12 cellular contexts compared by ENCODE assay signal in the genomic region with DNA sequence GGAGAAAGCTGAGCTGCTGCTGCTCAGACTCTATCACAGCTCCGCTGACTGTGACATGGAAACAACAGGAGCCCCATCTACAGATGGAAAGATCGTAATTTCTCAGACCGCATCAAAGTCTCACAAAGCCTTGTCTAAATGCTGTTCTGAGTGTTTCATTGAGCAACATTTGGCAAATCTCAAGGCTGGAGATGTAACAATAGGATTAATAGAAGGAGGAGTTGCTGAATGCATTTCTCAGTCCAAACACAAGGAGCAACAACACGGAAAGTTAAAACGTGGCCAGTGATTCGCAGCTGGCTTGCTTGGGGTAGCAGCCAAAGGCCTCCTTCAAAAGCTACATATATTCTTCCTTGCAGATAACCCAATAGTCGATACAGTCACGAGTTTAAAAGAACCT. TPM values are rescaled to one million over a fixed set of nuclear protein-coding genes. Genes with fewer than 3 reads are reported as not detected.
DNase-seq lines count a peak whose midpoint lies in the region; ATAC-seq and TF ChIP-seq lines count a peak whose summit lies in the region.
"Had no signal": no experiment of that assay in that cellular context is flagged by ENCODE, and none has a peak within 500 bp of the region (broad histone marks: within the 10 kb centered on the region; RNA-seq: fewer than 3 reads in every experiment).

No MANE protein-coding gene starts in this region.

- H3K4me1 Mint-ChIP-seq in stimulated activated effector memory CD8-positive, alpha-beta T cell treated with anti-CD3 and anti-CD28 coated beads, Interleukin-12 subunit alpha, Interleukin-12 subunit beta, amount 100 ng/mL, for 72 hours = no peaks in the 10 kb centered on the region

- H3K4me1 ChIP-seq in fibroblast of lung (ENCODE audit: control insufficient read depth, extremely low read depth, insufficient read depth, low read length) = no peaks in the 10 kb centered on the region
- peaks cover 7% of the 10 kb centered on the region for H3K4me1 ChIP-seq in osteoblast (ENCODE audit: insufficient read depth, low read length)
- H3K4me1 ChIP-seq: ascending aorta had no signal

- H3K9me3 Mint-ChIP-seq in stimulated activated effector memory CD8-positive, alpha-beta T cell treated with anti-CD3 and anti-CD28 coated beads, Interleukin-12 subunit alpha, Interleukin-12 subunit beta, amount 100 ng/mL, for 72 hours = no peaks in the 10 kb centered on the region
- H3K9me3 Mint-ChIP-seq: CD8-positive, alpha-beta memory T cell; effector memory CD8-positive, alpha-beta T cell had no signal

- H4K20me1 ChIP-seq in fibroblast of lung (ENCODE audit: control insufficient read depth, extremely low read depth, insufficient read depth, low read length) (no peaks in the 10 kb centered on the region), osteoblast (ENCODE audit: insufficient read depth, low read length) (no peaks in the 10 kb centered on the region)

- TF ChIP-seq CTCF in AG09309 (IDR thresholded peaks at IDR 0.05; ENCODE audit: control insufficient read depth, insufficient read depth, low read depth, low read length, missing control alignments) = peak; percentile 10
- TF ChIP-seq CTCF in fibroblast of lung (conservative IDR thresholded peaks at IDR 0.05 in 1 of 2, IDR thresholded peaks at IDR 0.05 in 1 of 2; ENCODE audit: low read depth in 1 of 2, low read length in 2 of 2) = peak in 1 of 2 donors; percentile 29
- TF ChIP-seq CTCF in osteoblast (IDR thresholded peaks at IDR 0.05; ENCODE audit: extremely low read depth, low read depth, low read length) = no peak

- H3K9me3 ChIP-seq in MG63 = no peaks in the 10 kb centered on the region
- no peaks in the 10 kb centered on the region for H3K9me3 ChIP-seq in fibroblast of lung (ENCODE audit: control insufficient read depth, insufficient read depth, low read depth, low read length)
- no peaks in the 10 kb centered on the region for H3K9me3 ChIP-seq in osteoblast (ENCODE audit: low read depth, low read length)
- H3K9me3 ChIP-seq: ascending aorta had no signal

- no peak overlapping the region for H3K27ac Mint-ChIP-seq in stimulated activated effector memory CD8-positive, alpha-beta T cell treated with anti-CD3 and anti-CD28 coated beads, Interleukin-12 subunit alpha, Interleukin-12 subunit beta, amount 100 ng/mL, for 72 hours
- H3K27ac Mint-ChIP-seq: CD8-positive, alpha-beta memory T cell; effector memory CD8-positive, alpha-beta T cell had no signal

- H3K4me3 ChIP-seq in AG09309 (ENCODE audit: control insufficient read depth, low read depth, low read length) (peak overlapping the region; percentile 22), MG63 (peak overlapping the region; percentile 48), fibroblast of lung (replicated peaks in 1 of 4; ENCODE audit: control extremely low read depth in 1 of 4, insufficient read depth in 1 of 4, low read depth in 3 of 4, low read length in 4 of 4) (peak overlapping the region in 1 of 4 experiments; percentile 29), osteoblast (ENCODE audit: insufficient read depth, low read length) (peak overlapping the region; percentile 68)

- DNase-seq in AG09309 (ENCODE audit: low read depth) (peak; percentile 78), MG63 (peak; percentile 49), fibroblast of lung (ENCODE audit: low read depth in 2 of 2) (peak in 1 of 2 donors; percentile 78), osteoblast (ENCODE audit: insufficient read length, low spot score, missing footprints) (no peak), GDM1 (lab: John Stamatoyannopoulos, UW) (no peak)
- no peak for DNase-seq in stimulated activated effector memory CD8-positive, alpha-beta T cell treated with anti-CD3 and anti-CD28 coated beads, Interleukin-12 subunit alpha, Interleukin-12 subunit beta, amount 100 ng/mL, for 72 hours (ENCODE audit: low spot score in 2 of 2)
- DNase-seq: CD8-positive, alpha-beta memory T cell; effector memory CD8-positive, alpha-beta T cell; NCI-H2081 treated with DMSO at 0.1 percent for 48 hours had no signal

- H3K4me2 ChIP-seq in fibroblast of lung (ENCODE audit: extremely low read depth, insufficient read depth, low read length) (peak overlapping the region; percentile 40), osteoblast (ENCODE audit: insufficient read depth, low read length) (peak overlapping the region; percentile 85)

- H3K36me3 ChIP-seq in MG63 = no peaks in the 10 kb centered on the region
- no peaks in the 10 kb centered on the region for H3K36me3 ChIP-seq in fibroblast of lung (ENCODE audit: control insufficient read depth, insufficient read depth, low read length)
- H3K36me3 ChIP-seq in osteoblast (ENCODE audit: insufficient read depth, low read length) = no peaks in the 10 kb centered on the region
- H3K36me3 ChIP-seq: ascending aorta had no signal

- H3K9ac ChIP-seq in fibroblast of lung (ENCODE audit: insufficient read depth, low read length) = no peak overlapping the region

- no peaks in the 10 kb centered on the region for H3K36me3 Mint-ChIP-seq in stimulated activated effector memory CD8-positive, alpha-beta T cell treated with anti-CD3 and anti-CD28 coated beads, Interleukin-12 subunit alpha, Interleukin-12 subunit beta, amount 100 ng/mL, for 72 hours
- H3K36me3 Mint-ChIP-seq: CD8-positive, alpha-beta memory T cell had no signal

- ATAC-seq in GM21515 (IDR thresholded peaks at IDR 0.05; ENCODE audit: unreplicated experiment) (no peak), HG03196 (IDR thresholded peaks at IDR 0.05; ENCODE audit: unreplicated experiment) (no peak)
- ATAC-seq in stimulated activated effector memory CD8-positive, alpha-beta T cell treated with anti-CD3 and anti-CD28 coated beads, Interleukin-12 subunit alpha, Interleukin-12 subunit beta, amount 100 ng/mL, for 72 hours = no peak
- ATAC-seq: effector memory CD8-positive, alpha-beta T cell had no signal

- H3K4me3 Mint-ChIP-seq in stimulated activated effector memory CD8-positive, alpha-beta T cell treated with anti-CD3 and anti-CD28 coated beads, Interleukin-12 subunit alpha, Interleukin-12 subunit beta, amount 100 ng/mL, for 72 hours = no peak overlapping the region
- H3K4me3 Mint-ChIP-seq: CD8-positive, alpha-beta memory T cell; effector memory CD8-positive, alpha-beta T cell had no signal

- H3K27ac ChIP-seq in fibroblast of lung (ENCODE audit: insufficient read depth, low read length) = no peak overlapping the region
- H3K27ac ChIP-seq in osteoblast (ENCODE audit: low read depth, low read length) = no peak overlapping the region

- no peaks in the 10 kb centered on the region for H3K27me3 ChIP-seq in MG63
- peaks cover 4% of the 10 kb centered on the region for H3K27me3 ChIP-seq in fibroblast of lung (ENCODE audit: control insufficient read depth, insufficient read depth, low read length)
- H3K27me3 ChIP-seq in osteoblast (ENCODE audit: insufficient read depth, low read length) = no peaks in the 10 kb centered on the region
- H3K27me3 ChIP-seq: ascending aorta had no signal

- H2AFZ ChIP-seq in fibroblast of lung (ENCODE audit: low read length) (no peak overlapping the region), osteoblast (ENCODE audit: low read length) (peak overlapping the region; percentile 86)

- H3K79me2 ChIP-seq in fibroblast of lung (ENCODE audit: control insufficient read depth, insufficient read depth, low read length) (no peaks in the 10 kb centered on the region), osteoblast (ENCODE audit: insufficient read depth, low read length) (no peaks in the 10 kb centered on the region)

RNA-seq across cellular contexts. Expression of a gene that starts 55.7 kb away (rescaled TPM):
- 15.4 and 18.0 TPM in 2 replicates for total RNA-seq in MG63 (2014; rRNA removed; shearing (Covaris generic); ENCODE audit: low replicate concordance)
- total RNA-seq in fibroblast of lung = 18.0 and 29.4 TPM in 2 replicates
- 8.9 and 10.4 TPM in 2 replicates for polyA plus RNA-seq in fibroblast of lung
- polyA plus RNA-seq in fibroblast of lung (2012) = 16.8 and 25.0 TPM in 2 replicates
- 2.3 and 4.2 TPM in 2 replicates for polyA minus RNA-seq in fibroblast of lung (ENCODE audit: low replicate concordance)
- total RNA-seq in osteoblast = 13.4 and 15.0 TPM in 2 replicates

RNA-seq across cellular contexts. Expression of a gene that starts 55.8 kb away (rescaled TPM):
- total RNA-seq in MG63 (2014; rRNA removed; shearing (Covaris generic); ENCODE audit: low replicate concordance) = 13.3 and 18.5 TPM in 2 replicates
- total RNA-seq in fibroblast of lung (6.1 and 10.3 TPM in 2 replicates), osteoblast (13.0 and 13.8 TPM in 2 replicates)
- polyA plus RNA-seq in fibroblast of lung = 6.6 and 23.2 TPM in 2 replicates
- 4.0 and 15.0 TPM in 2 replicates for polyA plus RNA-seq in fibroblast of lung (2012)
- polyA minus RNA-seq in fibroblast of lung (ENCODE audit: low replicate concordance) = 2.9 and 4.7 TPM in 2 replicates
- total RNA-seq: ascending aorta had no signal
- polyA plus RNA-seq: CD8-positive, alpha-beta memory T cell had no signal

Comparison
In these comparisons a context has a peak if more than half of its experiments do, and no peak if none do; other contexts are left out.
1. DNase-seq: peak in AG09309 (single experiment) and MG63 (single experiment); none in osteoblast (single experiment), GDM1 (single experiment) and stimulated activated effector memory CD8-positive, alpha-beta T cell treated with anti-CD3 and anti-CD28 coated beads, Interleukin-12 subunit alpha, Interleukin-12 subunit beta, amount 100 ng/mL, for 72 hours (0 of 2).